Comparison of ENCODE assay signal across 31 cellular contexts in genomic region chr20:47802226-47802920, GRCh38.
"Had no signal": no experiment of that assay in that cellular context is flagged by ENCODE, and none has a peak within 500 bp of the region (broad histone marks: within the 10 kb centered on the region; RNA-seq: fewer than 3 reads in every experiment).

No MANE protein-coding gene starts in this region.

- H3K27me3 ChIP-seq: ascending aorta, colonic mucosa, foreskin keratinocyte had no signal

- H3K36me3 ChIP-seq: ascending aorta, colonic mucosa, gastrocnemius medialis, heart left ventricle, WERI-Rb-1 had no signal

- H3K4me1 ChIP-seq: ascending aorta, colonic mucosa, foreskin keratinocyte, gastrocnemius medialis had no signal

- H3K36me3 Mint-ChIP-seq: activated naive CD4-positive, alpha-beta T cell treated with anti-CD3 and anti-CD28 coated beads, Interleukin-2, amount 10 ng/mL, durations not matched to agents 7 days and 5 days; activated naive CD4-positive, alpha-beta T cell treated with anti-CD3 and anti-CD28 coated beads, Interleukin-2, amount 50 U/mL, for 72 hours; activated naive CD8-positive, alpha-beta T cell treated with anti-CD3 and anti-CD28 coated beads, Interleukin-2, amount 10 ng/mL, durations not matched to agents 7 days and 5 days; brain had no signal

- H3K27ac ChIP-seq: ascending aorta, colonic mucosa, epithelial cell of prostate, foreskin keratinocyte, gastrocnemius medialis, heart left ventricle, WERI-Rb-1 had no signal

- H3K4me3 ChIP-seq: ascending aorta, colonic mucosa, gastrocnemius medialis, heart left ventricle had no signal

- FAIRE-seq: bronchial epithelial cell, endometrium, endothelial cell of umbilical vein had no signal

- H3K4me1 Mint-ChIP-seq: activated B cell treated with CpG ODN at 0.5 μM for 24 hours; activated naive CD4-positive, alpha-beta T cell treated with anti-CD3 and anti-CD28 coated beads, Interleukin-2, amount 10 ng/mL, durations not matched to agents 7 days and 5 days; activated naive CD8-positive, alpha-beta T cell treated with anti-CD3 and anti-CD28 coated beads, Interleukin-2, amount 10 ng/mL, durations not matched to agents 7 days and 5 days had no signal

- H3K27ac Mint-ChIP-seq: activated B cell treated with CpG ODN at 0.5 μM for 24 hours; activated CD8-positive, alpha-beta T cell treated with anti-CD3 and anti-CD28 coated beads for 36 hours; activated naive CD4-positive, alpha-beta T cell treated with anti-CD3 and anti-CD28 coated beads, Interleukin-2, amount 10 ng/mL, durations not matched to agents 7 days and 5 days; activated naive CD4-positive, alpha-beta T cell treated with anti-CD3 and anti-CD28 coated beads, Interleukin-2, amount 50 U/mL, for 72 hours; activated naive CD8-positive, alpha-beta T cell treated with anti-CD3 and anti-CD28 coated beads, Interleukin-2, amount 10 ng/mL, durations not matched to agents 7 days and 5 days; activated T-helper 1 cell treated with anti-CD3 and anti-CD28 coated beads, Interleukin-12 subunit alpha, Interleukin-12 subunit beta, Interleukin-2, Interleukin-4 antibody, amounts not matched to agents 30 ng/mL and 10 ng/mL and 1 ng/mL, durations not matched to agents 14 hours and 24 hours and 36 hours; brain; T-helper 17 cell; T-helper 2 cell treated with Interferon-gamma antibody and Interleukin-4, amounts not matched to agents 5 μg/mL and 100 μg/mL, for 36 hours had no signal

- H3K4me3 Mint-ChIP-seq: activated B cell treated with CpG ODN at 0.5 μM for 24 hours; activated CD8-positive, alpha-beta T cell treated with anti-CD3 and anti-CD28 coated beads for 36 hours; activated naive CD4-positive, alpha-beta T cell treated with anti-CD3 and anti-CD28 coated beads, Interleukin-2, amount 10 ng/mL, durations not matched to agents 7 days and 5 days; activated naive CD8-positive, alpha-beta T cell treated with anti-CD3 and anti-CD28 coated beads, Interleukin-2, amount 10 ng/mL, durations not matched to agents 7 days and 5 days; activated T-helper 1 cell treated with anti-CD3 and anti-CD28 coated beads, Interleukin-12 subunit alpha, Interleukin-12 subunit beta, Interleukin-2, Interleukin-4 antibody, amounts not matched to agents 30 ng/mL and 10 ng/mL and 1 ng/mL, durations not matched to agents 14 hours and 24 hours and 36 hours; brain; T-helper 17 cell; T-helper 2 cell treated with Interferon-gamma antibody and Interleukin-4, amounts not matched to agents 5 μg/mL and 100 μg/mL, for 36 hours had no signal

- H3K9me3 ChIP-seq: ascending aorta, colonic mucosa, gastrocnemius medialis had no signal

- ATAC-seq: activated CD4-positive, CD25-positive, alpha-beta regulatory T cell treated with anti-CD3 and anti-CD28 coated beads, Interleukin-2, amount 50 U/mL, for 24 hours; activated CD8-positive, alpha-beta T cell treated with anti-CD3 and anti-CD28 coated beads for 36 hours; activated naive CD4-positive, alpha-beta T cell treated with anti-CD3 and anti-CD28 coated beads, Interleukin-2, amount 50 U/mL, for 72 hours; foreskin keratinocyte; gastrocnemius medialis; heart left ventricle; T-helper 17 cell had no signal

- H3K9me3 Mint-ChIP-seq: activated B cell treated with CpG ODN at 0.5 μM for 24 hours; activated CD8-positive, alpha-beta T cell treated with anti-CD3 and anti-CD28 coated beads for 36 hours; activated naive CD4-positive, alpha-beta T cell treated with anti-CD3 and anti-CD28 coated beads, Interleukin-2, amount 10 ng/mL, durations not matched to agents 7 days and 5 days; activated naive CD4-positive, alpha-beta T cell treated with anti-CD3 and anti-CD28 coated beads, Interleukin-2, amount 50 U/mL, for 72 hours; activated naive CD8-positive, alpha-beta T cell treated with anti-CD3 and anti-CD28 coated beads, Interleukin-2, amount 10 ng/mL, durations not matched to agents 7 days and 5 days; activated T-helper 1 cell treated with anti-CD3 and anti-CD28 coated beads, Interleukin-12 subunit alpha, Interleukin-12 subunit beta, Interleukin-2, Interleukin-4 antibody, amounts not matched to agents 30 ng/mL and 10 ng/mL and 1 ng/mL, durations not matched to agents 14 hours and 24 hours and 36 hours; T-helper 2 cell treated with Interferon-gamma antibody and Interleukin-4, amounts not matched to agents 5 μg/mL and 100 μg/mL, for 36 hours had no signal

- DNase-seq: activated B cell treated with CpG ODN at 0.5 μM for 24 hours; activated CD4-positive, alpha-beta T cell treated with anti-CD3 and anti-CD28 coated beads for 48 hours; activated CD4-positive, alpha-beta T cell treated with anti-CD3 and anti-CD28 coated beads, Interleukin-2, amount 50 U/mL, for 1 hour; activated CD4-positive, alpha-beta T cell treated with anti-CD3 and anti-CD28 coated beads, Interleukin-2, amount 50 U/mL, for 48 hours; activated CD8-positive, alpha-beta memory T cell treated with anti-CD3 and anti-CD28 coated beads for 24 hours; activated CD8-positive, alpha-beta T cell treated with anti-CD3 and anti-CD28 coated beads for 36 hours; activated gamma-delta T cell; activated naive CD4-positive, alpha-beta T cell; activated naive CD4-positive, alpha-beta T cell treated with anti-CD3 and anti-CD28 coated beads, Interleukin-2, amount 10 ng/mL, durations not matched to agents 7 days and 5 days; activated naive CD8-positive, alpha-beta T cell treated with anti-CD3 and anti-CD28 coated beads, Interleukin-2, amount 10 ng/mL, durations not matched to agents 7 days and 5 days; activated T-cell treated with anti-CD3 and anti-CD28 coated beads, Interleukin-2, amount 50 U/mL, for 48 hours; colonic mucosa; effector CD8-positive, alpha-beta T cell; foreskin keratinocyte; gastrocnemius medialis; glutamatergic neuron; heart left ventricle; T-helper 1 cell; T-helper 17 cell; T1000; WERI-Rb-1 had no signal
